In the genomic region with DNA sequence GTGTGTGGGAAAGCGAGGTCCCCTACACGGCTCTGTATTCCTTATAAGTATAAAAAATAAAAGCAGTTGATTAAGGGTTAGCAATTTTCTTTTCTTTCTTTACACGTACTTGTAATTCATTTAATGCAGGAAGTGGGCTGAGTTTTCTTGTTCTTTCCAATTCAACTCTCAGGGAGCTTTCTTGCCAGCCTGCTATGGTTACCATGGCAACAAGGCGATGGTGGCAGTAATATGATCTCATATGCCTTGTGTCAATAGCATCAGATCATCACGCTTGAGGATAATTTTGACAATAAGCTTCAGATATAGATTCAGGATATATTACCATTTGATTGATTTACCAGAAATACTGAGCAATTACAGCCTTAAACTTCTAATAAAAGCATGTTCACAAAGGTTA, we compare ENCODE assay signal across 16 cellular contexts.
DNase-seq lines count a peak whose midpoint lies in the region; ATAC-seq, FAIRE-seq and TF ChIP-seq lines count a peak whose summit lies in the region.
"Had no signal": no experiment of that assay in that cellular context is flagged by ENCODE, and none has a peak within 500 bp of the region (broad histone marks: within the 10 kb centered on the region; RNA-seq: fewer than 3 reads in every experiment).

No MANE protein-coding gene starts in this region.

- H3K36me3 Mint-ChIP-seq in WTC11 = peaks cover 3% of the 10 kb centered on the region; the same call in 1 of the 2 replicates

- peaks cover 7% of the 10 kb centered on the region for H3K9me3 Mint-ChIP-seq in WTC11
- H3K9me3 Mint-ChIP-seq: activated CD8-positive, alpha-beta T cell treated with anti-CD3 and anti-CD28 coated beads for 36 hours had no signal

- H3K4me3 Mint-ChIP-seq in WTC11 = no peak overlapping the region
- H3K4me3 Mint-ChIP-seq: activated CD8-positive, alpha-beta T cell treated with anti-CD3 and anti-CD28 coated beads for 36 hours had no signal

- no peak for FAIRE-seq in HTR-8/SVneo (lab: Jason Lieb, UNC)

- H3K27me3 Mint-ChIP-seq in WTC11 (ENCODE audit: low read depth) = no peaks in the 10 kb centered on the region
- H3K27me3 Mint-ChIP-seq: activated CD8-positive, alpha-beta T cell treated with anti-CD3 and anti-CD28 coated beads for 36 hours had no signal

- H3K4me1 Mint-ChIP-seq in WTC11 = peaks cover 17% of the 10 kb centered on the region

- no peak for TF ChIP-seq CTCF in WTC11 (IDR thresholded peaks at IDR 0.05)

- H3K27ac Mint-ChIP-seq in WTC11 = no peak overlapping the region
- H3K27ac Mint-ChIP-seq: activated CD8-positive, alpha-beta T cell treated with anti-CD3 and anti-CD28 coated beads for 36 hours had no signal

- POLR2A ChIA-PET in WTC11 (lab: Charles Lee) = no interaction called here

- DNase-seq in NCI-H1694 treated with DMSO at 0.1 percent for 48 hours (lab: John Stamatoyannopoulos, UW) (peak; percentile 23), NCI-H1694 (lab: John Stamatoyannopoulos, UW) (no peak), NCI-H2196 (lab: John Stamatoyannopoulos, UW; ENCODE audit: unreplicated experiment) (peak; percentile 70), WTC11 (ENCODE audit: low spot score) (peak; percentile 15), putamen (ENCODE audit: low spot score) (peak; percentile 72), HTR-8/SVneo (ENCODE audit: insufficient read length, low spot score) (no peak), T1000 (lab: John Stamatoyannopoulos, UW) (no peak), kidney tubule cell (ENCODE audit: low spot score) (no peak)
- DNase-seq: activated CD8-positive, alpha-beta T cell treated with anti-CD3 and anti-CD28 coated beads for 36 hours; activated effector memory CD4-positive, alpha-beta T cell treated with anti-CD3 and anti-CD28 coated beads, Interleukin-2, amount 50 U/mL, for 16 hours; effector CD8-positive, alpha-beta T cell; foreskin fibroblast; NCI-H1048; stimulated activated CD4-positive, alpha-beta T cell treated with anti-CD3 and anti-CD28 coated beads, Interleukin-1b, Interleukin-23, amount 100 ng/mL, for 48 hours; T-helper 9 cell had no signal

- no peak for ATAC-seq in WTC11
- ATAC-seq: activated CD8-positive, alpha-beta T cell treated with anti-CD3 and anti-CD28 coated beads for 36 hours; body of pancreas had no signal

- CTCF ChIA-PET in WTC11 (lab: Charles Lee) = no interaction called here

TF ChIP-seq in WTC11, 78 proteins besides CTCF, POLR2A, EP300 and RAD21:
- TF ChIP-seq, protein P1, sequence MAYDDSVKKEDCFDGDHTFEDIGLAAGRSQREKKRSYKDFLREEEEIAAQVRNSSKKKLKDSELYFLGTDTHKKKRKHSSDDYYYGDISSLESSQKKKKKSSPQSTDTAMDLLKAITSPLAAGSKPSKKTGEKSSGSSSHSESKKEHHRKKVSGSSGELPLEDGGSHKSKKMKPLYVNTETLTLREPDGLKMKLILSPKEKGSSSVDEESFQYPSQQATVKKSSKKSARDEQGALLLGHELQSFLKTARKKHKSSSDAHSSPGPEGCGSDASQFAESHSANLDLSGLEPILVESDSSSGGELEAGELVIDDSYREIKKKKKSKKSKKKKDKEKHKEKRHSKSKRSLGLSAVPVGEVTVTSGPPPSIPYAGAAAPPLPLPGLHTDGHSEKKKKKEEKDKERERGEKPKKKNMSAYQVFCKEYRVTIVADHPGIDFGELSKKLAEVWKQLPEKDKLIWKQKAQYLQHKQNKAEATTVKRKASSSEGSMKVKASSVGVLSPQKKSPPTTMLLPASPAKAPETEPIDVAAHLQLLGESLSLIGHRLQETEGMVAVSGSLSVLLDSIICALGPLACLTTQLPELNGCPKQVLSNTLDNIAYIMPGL (CRISPR knock-in tag; IDR thresholded peaks at IDR 0.05) = no peak
- TF ChIP-seq PRRX2 (CRISPR knock-in tag; IDR thresholded peaks at IDR 0.05) (no peak), ZNF671 (CRISPR knock-in tag; IDR thresholded peaks at IDR 0.05) (no peak), STAT6 (CRISPR knock-in tag; conservative IDR thresholded peaks at IDR 0.05; ENCODE audit: low read depth) (no peak), FOXK1 (CRISPR knock-in tag; IDR thresholded peaks at IDR 0.05) (no peak), ZNF532 (CRISPR knock-in tag; IDR thresholded peaks at IDR 0.05; ENCODE audit: borderline replicate concordance) (no peak), CREM (CRISPR knock-in tag; IDR thresholded peaks at IDR 0.05) (no peak), ZNF416 (CRISPR knock-in tag; IDR thresholded peaks at IDR 0.05) (no peak), ZNF121 (CRISPR knock-in tag; IDR thresholded peaks at IDR 0.05) (no peak)

Comparison
In these comparisons a context has a peak if more than half of its experiments do, and no peak if none do; other contexts are left out.
1. DNase-seq: peak in NCI-H1694 treated with DMSO at 0.1 percent for 48 hours (single experiment), NCI-H2196 (single experiment), WTC11 (single experiment) and putamen (single experiment); none in NCI-H1694 (single experiment), HTR-8/SVneo (single experiment), T1000 (single experiment) and kidney tubule cell (single experiment).